24 cellular contexts compared by ENCODE assay signal in the genomic region with DNA sequence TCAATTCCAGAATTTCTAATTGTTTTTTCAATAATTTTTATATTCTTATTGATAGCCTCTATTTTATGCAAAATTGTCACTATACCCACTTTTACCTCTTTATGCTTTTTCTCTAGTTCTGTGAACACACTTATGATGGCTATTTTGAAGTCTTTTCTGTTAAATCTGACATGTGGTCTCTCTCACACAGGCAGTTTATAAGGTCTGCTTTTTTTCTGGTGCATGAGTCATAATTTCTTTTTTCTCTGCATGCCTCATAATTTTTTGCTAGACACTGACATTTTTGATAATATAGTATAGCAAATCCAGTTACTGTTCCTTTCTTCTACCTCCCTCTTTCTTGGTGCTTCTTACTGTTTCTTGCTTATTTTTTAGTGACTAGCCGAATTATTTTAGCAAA. TPM values are rescaled to one million over a fixed set of nuclear protein-coding genes. Genes with fewer than 3 reads are reported as not detected.
DNase-seq lines count a peak whose midpoint lies in the region; ATAC-seq, FAIRE-seq and TF ChIP-seq lines count a peak whose summit lies in the region.
"Had no signal": no experiment of that assay in that cellular context is flagged by ENCODE, and none has a peak within 500 bp of the region (broad histone marks: within the 10 kb centered on the region; RNA-seq: fewer than 3 reads in every experiment).

No MANE protein-coding gene starts in this region.

- H3K27me3 ChIP-seq in SK-N-SH (ENCODE audit: insufficient read depth) (no peaks in the 10 kb centered on the region), GM12878 (replicated peaks in 1 of 2; ENCODE audit: control insufficient read depth in 2 of 2, insufficient read depth in 2 of 2, low read length in 1 of 2) (no peaks in the 10 kb centered on the region), esophagus squamous epithelium (no peaks in the 10 kb centered on the region)
- H3K27me3 ChIP-seq: BE2C, body of pancreas, colonic mucosa, hepatocyte had no signal

- intact Hi-C loops in GM12878 (cut with micrococcal nuclease; ENCODE audit: unreplicated experiment) = loop anchor here (5.0 kb wide), 1 partner anchor 34 kb away; a partner anchor contains a TSS
- intact Hi-C loops in natural killer cell (cut with micrococcal nuclease) = no loop called here
- intact Hi-C loops in esophagus squamous epithelium (cut with DNase I) = no loop called here

- TF ChIP-seq POLR2A in GM12878 (IDR thresholded peaks at IDR 0.05; ENCODE audit: low read depth, low read length) = no peak
- no peak for TF ChIP-seq POLR2A in esophagus squamous epithelium (IDR thresholded peaks at IDR 0.05)

- DNase-seq in SK-N-SH (no peak), M059J (ENCODE audit: low read depth) (peak; percentile 4), GM12878 (ENCODE audit: low read depth, low spot score) (no peak), natural killer cell (no peak), NCI-H82 (lab: John Stamatoyannopoulos, UW) (no peak), esophagus squamous epithelium (lab: John Stamatoyannopoulos, UW) (no peak)
- DNase-seq: 8988T; BE2C; body of pancreas; Caco-2; colonic mucosa; endodermal cell; lower lobe of right lung; NCI-H1694; NCI-H748 treated with DMSO at 0.1 percent for 48 hours; SIG-M5; small intestine; stimulated activated CD4-positive, alpha-beta T cell treated with anti-CD3 and anti-CD28 coated beads, Interleukin-2, amount 100 ng/mL, for 48 hours had no signal

- H3K9ac ChIP-seq in SK-N-SH (no peak overlapping the region), GM12878 (ENCODE audit: control insufficient read depth, insufficient read depth, low read length) (no peak overlapping the region)

- CTCF ChIA-PET in SK-N-SH (lab: Yijun Ruan, JAX) (no interaction called here), GM12878 (lab: Yijun Ruan, JAX) (interaction anchor here (0.7 to 1.5 kb wide), 3 partner anchors 9 to 119 kb away, joined by 3 to 8 read pairs (median 3); no protein-coding TSS in a partner anchor)

- TF ChIP-seq CTCF in SK-N-SH (IDR thresholded peaks at IDR 0.05) (no peak), GM12878 (IDR thresholded peaks at IDR 0.05 in 2 of 3, conservative IDR thresholded peaks at IDR 0.05 in 1 of 3; ENCODE audit: control insufficient read depth in 2 of 3, extremely low read depth in 1 of 3, insufficient read depth in 1 of 3, low read depth in 3 of 3, low read length in 3 of 3) (no peak), natural killer cell (IDR thresholded peaks at IDR 0.05) (no peak), esophagus squamous epithelium (IDR thresholded peaks at IDR 0.05) (no peak)

- peaks cover 0 to 24% of the 10 kb centered on the region in 2 experiments for H3K36me3 ChIP-seq in SK-N-SH (replicated peaks in 1 of 2; ENCODE audit: control insufficient read depth in 1 of 2, insufficient read depth in 2 of 2, low read length in 1 of 2)
- H3K36me3 ChIP-seq in GM12878 (ENCODE audit: control insufficient read depth in 2 of 2, insufficient read depth in 2 of 2, low read length in 1 of 2) = no peaks in the 10 kb centered on the region; a peak in 1 of 4 replicates
- H3K36me3 ChIP-seq in esophagus squamous epithelium = no peaks in the 10 kb centered on the region
- H3K36me3 ChIP-seq: BE2C, colonic mucosa, lower lobe of right lung had no signal

- no peaks in the 10 kb centered on the region for H3F3A ChIP-seq in SK-N-SH (replicated peaks; ENCODE audit: insufficient read depth)

- TF ChIP-seq EP300 in SK-N-SH (IDR thresholded peaks at IDR 0.05; ENCODE audit: borderline replicate concordance in 1 of 2, low read depth in 1 of 2, low read length in 1 of 2) (no peak), GM12878 (IDR thresholded peaks at IDR 0.05; ENCODE audit: borderline replicate concordance in 1 of 2, control insufficient read depth in 1 of 2, low read depth in 2 of 2, low read length in 2 of 2) (no peak)

- H3K9me3 Mint-ChIP-seq in natural killer cell = no peaks in the 10 kb centered on the region

- peaks cover 7% of the 10 kb centered on the region for H3K36me3 Mint-ChIP-seq in natural killer cell

- H3K27ac Mint-ChIP-seq in natural killer cell = peak overlapping the region; percentile 36 to 56
- H3K27ac Mint-ChIP-seq: endodermal cell, type B pancreatic cell had no signal

- no peaks in the 10 kb centered on the region for H3K9me2 ChIP-seq in SK-N-SH

- no peak overlapping the region for H3K27ac ChIP-seq in SK-N-SH (ENCODE audit: low read depth in 2 of 2, low read length in 1 of 2)
- H3K27ac ChIP-seq in GM12878 (ENCODE audit: control insufficient read depth, insufficient read depth) = no peak overlapping the region
- H3K27ac ChIP-seq in esophagus squamous epithelium = no peak overlapping the region
- H3K27ac ChIP-seq: body of pancreas, colonic mucosa, hepatocyte, lower lobe of right lung had no signal

- no peaks in the 10 kb centered on the region for H3K4me1 ChIP-seq in SK-N-SH (ENCODE audit: control insufficient read depth in 1 of 2, insufficient read depth in 2 of 2, low read depth in 1 of 2, low read length in 1 of 2)
- H3K4me1 ChIP-seq in GM12878 (ENCODE audit: control insufficient read depth, insufficient read depth, low read length) = peaks cover 8% of the 10 kb centered on the region
- no peaks in the 10 kb centered on the region for H3K4me1 ChIP-seq in esophagus squamous epithelium
- H3K4me1 ChIP-seq: BE2C, body of pancreas, colonic mucosa, lower lobe of right lung had no signal

- H3K4me3 ChIP-seq in SK-N-SH (ENCODE audit: low read depth in 2 of 2, low read length in 1 of 2) (no peak overlapping the region), GM12878 (no peak overlapping the region), esophagus squamous epithelium (no peak overlapping the region)
- H3K4me3 ChIP-seq: body of pancreas, colonic mucosa, hepatocyte, lower lobe of right lung had no signal

- POLR2A ChIA-PET in SK-N-SH (lab: Yijun Ruan, JAX) = no interaction called here
- POLR2A ChIA-PET in GM12878 (lab: Charles Lee) = interaction anchor here (0.9 to 1.2 kb wide), 2 partner anchors 9 to 11 kb away, joined by 3 read pairs; no protein-coding TSS in a partner anchor

- H2AFZ ChIP-seq in SK-N-SH (ENCODE audit: low read depth) (no peak overlapping the region), GM12878 (ENCODE audit: control insufficient read depth, low read depth, low read length) (no peak overlapping the region)
- H2AFZ ChIP-seq: hepatocyte had no signal

- no TSS peak for BruUV-seq in GM12878 (replicated peaks; lab: Mats Ljungman, UMichigan)

- in situ Hi-C loops in GM12878 (cut with MboI) = no loop called here

- H3K4me1 Mint-ChIP-seq in natural killer cell = peaks cover 36 to 59% of the 10 kb centered on the region in 2 donors

- no peaks in the 10 kb centered on the region for H4K20me1 ChIP-seq in SK-N-SH (ENCODE audit: insufficient read depth)
- H4K20me1 ChIP-seq in GM12878 (ENCODE audit: control insufficient read depth, insufficient read depth) = no peaks in the 10 kb centered on the region

- SMC1A ChIA-PET in GM12878 (lab: Charles Lee; ENCODE audit: uncharacterized antibody, unreplicated experiment) = interaction anchor here (0.6 to 2.3 kb wide), 6 partner anchors 9 to 562 kb away, joined by 3 to 14 read pairs (median 6); no protein-coding TSS in a partner anchor

- H3K79me2 ChIP-seq in SK-N-SH (ENCODE audit: insufficient read depth) = no peaks in the 10 kb centered on the region
- no peaks in the 10 kb centered on the region; the same call in 1 of the 2 replicates for H3K79me2 ChIP-seq in GM12878 (ENCODE audit: control insufficient read depth, insufficient read depth, low read length)

- FAIRE-seq in GM12878 (lab: Jason Lieb, UNC) = no peak
- FAIRE-seq: H54, keratinocyte, small intestine had no signal

- H3K4me2 ChIP-seq in SK-N-SH = no peak overlapping the region
- peak overlapping the region; percentile 66 for H3K4me2 ChIP-seq in GM12878 (ENCODE audit: control insufficient read depth, insufficient read depth)
- H3K4me2 ChIP-seq: hepatocyte had no signal

- WGBS in SK-N-SH (ENCODE audit: low lambda C conversion rate) = 97% methylated on average over 1 of the region's 1 CpG
- 86% methylated on average over 1 of the region's 1 CpG for WGBS in GM12878 (ENCODE audit: insufficient coverage, insufficient replicate concordance, low lambda C conversion rate, missing lambda C conversion rate)
- WGBS in esophagus squamous epithelium, 2 donors = 95 to 100% methylated on average over 1 of the region's 1 CpG

- peak overlapping the region; percentile 23 for H3K4me3 Mint-ChIP-seq in natural killer cell
- H3K4me3 Mint-ChIP-seq: endodermal cell, type B pancreatic cell had no signal

- H3K9me3 ChIP-seq in SK-N-SH (peaks cover 19% of the 10 kb centered on the region; the same call in 1 of the 2 replicates), GM12878 (replicated peaks; ENCODE audit: control insufficient read depth, insufficient read depth, low read length) (no peaks in the 10 kb centered on the region; the same call in 2 of the 3 replicates), esophagus squamous epithelium (no peaks in the 10 kb centered on the region)
- H3K9me3 ChIP-seq: BE2C, Caco-2, colonic mucosa had no signal

- ATAC-seq in SK-N-SH treated with all-trans-retinoic acid at 6 μM for 48 hours (no peak), GM12878 (peak; percentile 74), natural killer cell (peak in 1 of 3 donors; percentile 52), HG03108 (IDR thresholded peaks at IDR 0.05; ENCODE audit: unreplicated experiment) (no peak)
- ATAC-seq: body of pancreas, lower lobe of right lung had no signal

- no peak for TF ChIP-seq RAD21 in SK-N-SH (IDR thresholded peaks at IDR 0.05; ENCODE audit: low read length)
- TF ChIP-seq RAD21 in GM12878 (IDR thresholded peaks at IDR 0.05; ENCODE audit: insufficient read depth, low read depth, low read length) = no peak

- RAD21 ChIA-PET in GM12878 (lab: Charles Lee; ENCODE audit: unreplicated experiment) = interaction anchor here (0.6 to 1.4 kb wide), 3 partner anchors 31 to 154 kb away, joined by 3 to 5 read pairs (median 3); no protein-coding TSS in a partner anchor

- H3K27me3 Mint-ChIP-seq in natural killer cell (ENCODE audit: low read depth in 2 of 2) = no peaks in the 10 kb centered on the region
- H3K27me3 Mint-ChIP-seq: type B pancreatic cell had no signal

RNA-seq across cellular contexts. Expression of a gene that starts 36.0 kb away (rescaled TPM):
- polyA plus RNA-seq in SK-N-SH (2012; rRNA removed) = 5.0 and 6.9 TPM in 2 replicates
- 5.8 and 6.4 TPM in 2 replicates for polyA plus RNA-seq in SK-N-SH (2012; cell fraction: cytosol; rRNA removed)
- polyA plus RNA-seq in SK-N-SH (2012; cell fraction: nucleus; rRNA removed) = 7.8 and 15.1 TPM in 2 replicates
- 17.0 and 27.4 TPM in 2 replicates for total RNA-seq in M059J (2014; rRNA removed; shearing (Covaris generic))
- 72.3 and 76.3 TPM in 2 replicates for total RNA-seq in GM12878 (2013; cell fraction: nucleolus; rRNA removed)
- 15.1 and 17.9 TPM in 2 replicates for total RNA-seq in GM12878 (2014; rRNA removed)
- 18.2 and 18.9 TPM in 2 replicates for total RNA-seq in GM12878 (2014; rRNA removed; fragmentation: Illumina TruSeq; extraction: Trizol)
- total RNA-seq in GM12878 (2021) = 18.5 and 20.4 TPM in 2 replicates
- 11.2 TPM for polyA plus RNA-seq in GM12878 (2011; ENCODE audit: low read depth)
- polyA plus RNA-seq in GM12878 (2011; rRNA removed) = 38.2 and 46.2 TPM in 2 replicates
- polyA plus RNA-seq in GM12878 (2011; cell fraction: cytosol; rRNA removed) = 24.4 and 30.0 TPM in 2 replicates
- polyA plus RNA-seq in GM12878 (2011; cell fraction: nucleus; rRNA removed) = 23.6 and 32.5 TPM in 2 replicates
- 9.7 and 11.7 TPM in 2 replicates for polyA plus RNA-seq in GM12878 (2012)
- polyA plus RNA-seq in GM12878 (2014; fragmentation: Illumina TruSeq; extraction: Trizol) = 12.9 and 18.6 TPM in 2 replicates
- polyA plus RNA-seq in GM12878 (2014; fragmentation: Nextera tagmentation; extraction: Ambion mirVana) = 1 to 10 TPM; 3.4 to 5.9 TPM
- 9.9 and 11.5 TPM in 2 replicates for polyA plus RNA-seq in GM12878 (2014; rRNA removed)
- 1 to 10 TPM; 2.8 to 3.0 TPM for polyA plus RNA-seq in GM12878 (2016; fragmentation: Nextera tagmentation; extraction: Ambion mirVana)
- polyA minus RNA-seq in GM12878 (2011; rRNA and poly(A)+ RNA removed) = 121 and 149 TPM in 2 replicates
- 39.9 and 47.0 TPM in 2 replicates for polyA minus RNA-seq in GM12878 (2011; cell fraction: cytosol; rRNA and poly(A)+ RNA removed)
- 44.7 and 55.4 TPM in 2 replicates for polyA minus RNA-seq in GM12878 (2011; cell fraction: nucleus; rRNA and poly(A)+ RNA removed)
- total RNA-seq in natural killer cell = 100 to 1,000 TPM; 103 to 131 (median 105) TPM
- 10 to 100 TPM; 23.1 to 76.7 (median 33.0) TPM for total RNA-seq in esophagus squamous epithelium
